In genomic region chr12:122858591-122859302, GRCh38 we compare ENCODE assay signal across 20 cellular contexts. TPM values are rescaled to one million over a fixed set of nuclear protein-coding genes. Genes with fewer than 3 reads are reported as not detected.
A peak's percentile ranks its signal among the peaks of the same experiment; 100 is the strongest.
DNase-seq lines count a peak whose midpoint lies in the region; ATAC-seq and TF ChIP-seq lines count a peak whose summit lies in the region.
"Had no signal": no experiment of that assay in that cellular context is flagged by ENCODE, and none has a peak within 500 bp of the region (broad histone marks: within the 10 kb centered on the region; RNA-seq: fewer than 3 reads in every experiment).

No MANE protein-coding gene starts in this region.

- H3K4me3 Mint-ChIP-seq in endodermal cell: no peak overlapping the region
- H3K4me3 Mint-ChIP-seq in Caco-2 (ENCODE audit: unreplicated experiment): no peak overlapping the region
- H3K4me3 Mint-ChIP-seq: CD4-positive, alpha-beta T cell; GM23338 had no signal

- POLR2A ChIA-PET in RWPE1 (lab: Yijun Ruan, JAX; ENCODE audit: low non-redundant PET) (no interaction called here), Caco-2 (lab: Charles Lee) (no interaction called here)

- H3K27me3 Mint-ChIP-seq in endodermal cell (ENCODE audit: insufficient read depth) (no peaks in the 10 kb centered on the region), Caco-2 (ENCODE audit: insufficient read depth, unreplicated experiment) (no peaks in the 10 kb centered on the region)
- H3K27me3 Mint-ChIP-seq: CD4-positive, alpha-beta T cell had no signal

- no peaks in the 10 kb centered on the region for H3K27me3 ChIP-seq in endodermal cell (ENCODE audit: control insufficient read depth, insufficient read depth, low read length, poor library complexity, severe bottlenecking)
- no peaks in the 10 kb centered on the region for H3K27me3 ChIP-seq in stomach
- no peaks in the 10 kb centered on the region for H3K27me3 ChIP-seq in Caco-2 (replicated peaks; ENCODE audit: control insufficient read depth, insufficient read depth, low read length)
- H3K27me3 ChIP-seq: BE2C, SJCRH30 had no signal

- H3K4me1 ChIP-seq in endodermal cell (ENCODE audit: control insufficient read depth, insufficient read depth, low read length) (no peaks in the 10 kb centered on the region), stomach (peaks cover 15 to 56% (median 45%) of the 10 kb centered on the region in 4 donors), Caco-2 (peaks cover 8% of the 10 kb centered on the region; the same call in 1 of the 2 replicates)
- H3K4me1 ChIP-seq: BE2C, SJCRH30 had no signal

- TF ChIP-seq CTCF in RWPE1 (conservative IDR thresholded peaks at IDR 0.05; ENCODE audit: low read depth) (no peak), endodermal cell (conservative IDR thresholded peaks at IDR 0.05) (no peak), stomach (IDR thresholded peaks at IDR 0.05) (no peak), Caco-2 (IDR thresholded peaks at IDR 0.05; ENCODE audit: insufficient read depth in 1 of 2, low read depth in 1 of 2, low read length in 1 of 2, severe bottlenecking in 1 of 2, unreplicated experiment in 1 of 2) (no peak)

- H3K4me1 Mint-ChIP-seq in endodermal cell (no peaks in the 10 kb centered on the region), Caco-2 (ENCODE audit: low read depth, unreplicated experiment) (no peaks in the 10 kb centered on the region)
- H3K4me1 Mint-ChIP-seq: GM23338 had no signal

- H3K27ac Mint-ChIP-seq in endodermal cell (no peak overlapping the region), Caco-2 (ENCODE audit: unreplicated experiment) (no peak overlapping the region)
- H3K27ac Mint-ChIP-seq: CD4-positive, alpha-beta T cell; GM23338 had no signal

- H3K9me3 ChIP-seq in endodermal cell (ENCODE audit: control insufficient read depth, low read length) (no peaks in the 10 kb centered on the region), stomach (no peaks in the 10 kb centered on the region), Caco-2 (no peaks in the 10 kb centered on the region)
- H3K9me3 ChIP-seq: BE2C, SJCRH30 had no signal

- ATAC-seq in Right ventricle myocardium inferior (no peak), left cardiac atrium (no peak), HG02763 (IDR thresholded peaks at IDR 0.05; ENCODE audit: unreplicated experiment) (no peak)
- ATAC-seq: GM12878, GM23338 had no signal

- no peak for TF ChIP-seq EP300 in stomach (IDR thresholded peaks at IDR 0.05)

- peaks cover 5% of the 10 kb centered on the region for H3K36me3 ChIP-seq in endodermal cell (ENCODE audit: control insufficient read depth, insufficient read depth, low read length)
- peaks cover 53 to 86% (median 81%) of the 10 kb centered on the region in 4 donors for H3K36me3 ChIP-seq in stomach
- H3K36me3 ChIP-seq in Caco-2 (ENCODE audit: control insufficient read depth, insufficient read depth, low read length): no peaks in the 10 kb centered on the region
- H3K36me3 ChIP-seq: BE2C, SJCRH30 had no signal

- no TSS peak for BruUV-seq in Caco-2 (replicated peaks; lab: Mats Ljungman, UMichigan)

- H3K9ac ChIP-seq in endodermal cell (ENCODE audit: extremely low read depth, low read length, poor library complexity, severe bottlenecking): no peak overlapping the region

- H3K27ac ChIP-seq in RWPE1 (peak overlapping the region; percentile 95), endodermal cell (ENCODE audit: low read depth, low read length) (no peak overlapping the region), stomach (peak overlapping the region in 3 of 5 donors; percentile 14 to 56 (median 26))
- H3K27ac ChIP-seq: SJCRH30 had no signal

- H3K36me3 Mint-ChIP-seq in endodermal cell (ENCODE audit: low read depth) (peaks cover 1% of the 10 kb centered on the region), Caco-2 (ENCODE audit: insufficient read depth, unreplicated experiment) (peaks cover 15% of the 10 kb centered on the region)

- no peak for TF ChIP-seq POLR2A in stomach (IDR thresholded peaks at IDR 0.05)

- WGBS in endodermal cell (ENCODE audit: insufficient coverage in 1 of 2, insufficient read length in 1 of 2), 2 experiments: 92 to 93% methylated on average over 13 to 22 of the region's 22 CpGs
- WGBS in stomach, 5 donors: 82 to 90% (median 85%) methylated on average over 15 to 22 of the region's 22 CpGs

- H3K4me3 ChIP-seq in endodermal cell (ENCODE audit: low read length) (no peak overlapping the region), stomach (no peak overlapping the region), Caco-2 (ENCODE audit: low read depth, low read length) (no peak overlapping the region)
- H3K4me3 ChIP-seq: GM12878, GM23338, SJCRH30 had no signal

- intact Hi-C loops in Right ventricle myocardium inferior (cut with DNase I): no loop called here
- intact Hi-C loops in left cardiac atrium (cut with DNase I): loop anchor here in 1 of 2 donors (10.0 kb wide), 1 partner anchor 64 kb away; no protein-coding TSS in a partner anchor
- intact Hi-C loops in stomach (cut with DNase I; ENCODE audit: low total_unique reads): loop anchor here (5.0 to 10.0 kb wide), 2 partner anchors 64 to 94 kb away; no protein-coding TSS in a partner anchor
- intact Hi-C loops in Caco-2 (cut with micrococcal nuclease; ENCODE audit: unreplicated experiment): no loop called here

- no peaks in the 10 kb centered on the region for H3K9me3 Mint-ChIP-seq in endodermal cell
- no peaks in the 10 kb centered on the region for H3K9me3 Mint-ChIP-seq in Caco-2 (ENCODE audit: unreplicated experiment)
- H3K9me3 Mint-ChIP-seq: CD4-positive, alpha-beta T cell; GM23338 had no signal

- peak; percentile 51 for DNase-seq in Right ventricle myocardium inferior (ENCODE audit: missing footprints)
- DNase-seq in left cardiac atrium: no peak
- DNase-seq in RWPE1 (ENCODE audit: low spot score): no peak
- peak; percentile 50 for DNase-seq in endodermal cell
- DNase-seq in stomach: no peak
- DNase-seq in Caco-2: no peak
- DNase-seq in NCI-H2107 (lab: John Stamatoyannopoulos, UW): no peak
- DNase-seq: BE2C; Calu3; CD4-positive, alpha-beta T cell; EL; KG1; MV-4-11; NCI-H1694 treated with DMSO at 0.1 percent for 48 hours; NCI-H2227 treated with DMSO at 0.1 percent for 48 hours; NCI-H524 treated with DMSO at 0.1 percent for 48 hours; SJCRH30 had no signal

- CTCF ChIA-PET in RWPE1 (lab: Yijun Ruan, JAX) (interaction anchor here (0.5 to 0.9 kb wide), 5 partner anchors 35 to 94 kb away, joined by 3 to 4 read pairs (median 3); no protein-coding TSS in a partner anchor), Caco-2 (lab: Charles Lee) (no interaction called here)

RNA-seq across cellular contexts. Expression of gene HIP1R, which starts 23.5 kb away (rescaled TPM):
- 17.6 TPM for total RNA-seq in Right ventricle myocardium inferior
- total RNA-seq in left cardiac atrium: 10 to 100 TPM; 24.9 to 38.9 TPM
- 10 to 100 TPM; 24.5 to 24.9 TPM for total RNA-seq in endodermal cell
- 22.0 TPM for polyA plus RNA-seq in endodermal cell (2013, experiment 1 of 2)
- polyA plus RNA-seq in endodermal cell (2013, experiment 2 of 2): 21.2 TPM
- total RNA-seq in stomach: 100 to 1,000 TPM in 4 of 5 donors, 10 to 100 TPM in 1; 67.6 to 395 (median 160) TPM
- polyA plus RNA-seq in stomach: 10 to 100 TPM; 52.1 to 69.6 (median 68.8) TPM
- total RNA-seq in Caco-2 (2022): 13.8 and 15.4 TPM in 2 replicates

RNA-seq across cellular contexts. Expression of gene VPS37B, which starts 37.2 kb away (rescaled TPM):
- 25.4 TPM for total RNA-seq in Right ventricle myocardium inferior
- total RNA-seq in left cardiac atrium: 10 to 100 TPM; 20.5 to 22.7 TPM
- 10 to 100 TPM; 22.7 to 24.1 TPM for total RNA-seq in endodermal cell
- polyA plus RNA-seq in endodermal cell (2013, experiment 1 of 2): 28.1 TPM
- 28.9 TPM for polyA plus RNA-seq in endodermal cell (2013, experiment 2 of 2)
- 100 to 1,000 TPM in 1 of 5 donors, 10 to 100 TPM in 4; 13.4 to 105 (median 68.5) TPM for total RNA-seq in stomach
- 10 to 100 TPM; 31.3 to 44.0 (median 37.1) TPM for polyA plus RNA-seq in stomach
- 24.0 and 25.4 TPM in 2 replicates for total RNA-seq in Caco-2 (2022)

Comparison
In these comparisons a context has a peak if more than half of its experiments do, and no peak if none do; other contexts are left out.
1. DNase-seq: peak in Right ventricle myocardium inferior (single experiment) and endodermal cell (single experiment); none in left cardiac atrium (single experiment), RWPE1 (single experiment), stomach (single experiment), Caco-2 (0 of 2) and NCI-H2107 (single experiment).